22 cellular contexts compared by ENCODE assay signal in genomic region chr18:74733592-74733991, GRCh38.
"Had no signal": no experiment of that assay in that cellular context is flagged by ENCODE, and none has a peak within 500 bp of the region (broad histone marks: within the 10 kb centered on the region; RNA-seq: fewer than 3 reads in every experiment).

No MANE protein-coding gene starts in this region.

- H3K27me3 Mint-ChIP-seq: activated CD4-positive, alpha-beta memory T cell treated with anti-CD3 and anti-CD28 coated beads, Interleukin-2, amount 10 ng/mL, durations not matched to agents 7 days and 5 days; activated CD4-positive, alpha-beta T cell treated with anti-CD3 and anti-CD28 coated beads, Interleukin-2, amount 10 ng/mL, durations not matched to agents 24 days and 14 days; activated naive CD8-positive, alpha-beta T cell treated with anti-CD3 and anti-CD28 coated beads, Interleukin-2, amount 50 U/mL, for 24 hours; natural killer cell treated with Interleukin-12 subunit alpha and Interleukin-12 subunit beta and Interleukin-15 and Interleukin-18, amount 100 ng/mL, for 72 hours; T-cell had no signal

- H3K4me3 Mint-ChIP-seq: activated CD4-positive, alpha-beta memory T cell treated with anti-CD3 and anti-CD28 coated beads, Interleukin-2, amount 10 ng/mL, durations not matched to agents 7 days and 5 days; activated CD4-positive, alpha-beta T cell treated with anti-CD3 and anti-CD28 coated beads, Interleukin-2, amount 10 ng/mL, durations not matched to agents 24 days and 14 days; activated naive CD8-positive, alpha-beta T cell treated with anti-CD3 and anti-CD28 coated beads, Interleukin-2, amount 50 U/mL, for 24 hours; activated T-cell treated with anti-CD3 and anti-CD28 coated beads, Interleukin-2, amount 50 U/mL, for 72 hours; natural killer cell treated with Interleukin-12 subunit alpha and Interleukin-12 subunit beta and Interleukin-15 and Interleukin-18, amount 100 ng/mL, for 72 hours; T-cell; T-helper 2 cell treated with Interferon-gamma antibody and Interleukin-4, amounts not matched to agents 5 μg/mL and 100 μg/mL, for 36 hours had no signal

- H3K27ac Mint-ChIP-seq: activated CD4-positive, alpha-beta memory T cell treated with anti-CD3 and anti-CD28 coated beads, Interleukin-2, amount 10 ng/mL, durations not matched to agents 7 days and 5 days; activated CD4-positive, alpha-beta T cell treated with anti-CD3 and anti-CD28 coated beads, Interleukin-2, amount 10 ng/mL, durations not matched to agents 24 days and 14 days; activated naive CD8-positive, alpha-beta T cell treated with anti-CD3 and anti-CD28 coated beads, Interleukin-2, amount 50 U/mL, for 24 hours; natural killer cell treated with Interleukin-12 subunit alpha and Interleukin-12 subunit beta and Interleukin-15 and Interleukin-18, amount 100 ng/mL, for 72 hours; T-cell; T-helper 2 cell treated with Interferon-gamma antibody and Interleukin-4, amounts not matched to agents 5 μg/mL and 100 μg/mL, for 36 hours had no signal

- H3K36me3 Mint-ChIP-seq: natural killer cell treated with Interleukin-12 subunit alpha and Interleukin-12 subunit beta and Interleukin-15 and Interleukin-18, amount 100 ng/mL, for 72 hours had no signal

- H3K27ac ChIP-seq: cardiac muscle cell, heart right ventricle, sigmoid colon, spleen, thoracic aorta, upper lobe of left lung, VCaP had no signal

- ATAC-seq: activated CD4-positive, CD25-positive, alpha-beta regulatory T cell treated with anti-CD3 and anti-CD28 coated beads, Interleukin-2, amount 50 U/mL, for 24 hours; activated naive CD8-positive, alpha-beta T cell treated with anti-CD3 and anti-CD28 coated beads, Interleukin-2, amount 50 U/mL, for 24 hours; activated T-cell treated with anti-CD3 and anti-CD28 coated beads, Interleukin-2, amount 50 U/mL, for 72 hours; heart right ventricle; natural killer cell treated with Interleukin-12 subunit alpha and Interleukin-12 subunit beta and Interleukin-15 and Interleukin-18, amount 100 ng/mL, for 72 hours; T-cell had no signal

- H3K4me1 Mint-ChIP-seq: activated CD4-positive, alpha-beta memory T cell treated with anti-CD3 and anti-CD28 coated beads, Interleukin-2, amount 10 ng/mL, durations not matched to agents 7 days and 5 days; activated CD4-positive, alpha-beta T cell treated with anti-CD3 and anti-CD28 coated beads, Interleukin-2, amount 10 ng/mL, durations not matched to agents 24 days and 14 days; activated naive CD8-positive, alpha-beta T cell treated with anti-CD3 and anti-CD28 coated beads, Interleukin-2, amount 50 U/mL, for 24 hours had no signal

- DNase-seq: activated CD4-positive, alpha-beta memory T cell treated with anti-CD3 and anti-CD28 coated beads, Interleukin-2, amount 10 ng/mL, durations not matched to agents 7 days and 5 days; activated CD4-positive, alpha-beta T cell treated with anti-CD3 and anti-CD28 coated beads, Interleukin-2, amount 10 ng/mL, durations not matched to agents 24 days and 14 days; activated gamma-delta T cell; activated naive CD4-positive, alpha-beta T cell treated with anti-CD3 and anti-CD28 coated beads, Interleukin-2, amount 50 U/mL, for 16 hours; activated naive CD8-positive, alpha-beta T cell treated with anti-CD3 and anti-CD28 coated beads, Interleukin-2, amount 50 U/mL, for 24 hours; activated T-cell treated with anti-CD3 and anti-CD28 coated beads, Interleukin-2, amount 50 U/mL, for 72 hours; foreskin fibroblast; heart right ventricle; nucleus accumbens; sigmoid colon; spleen; stimulated activated CD4-positive, alpha-beta T cell treated with anti-CD3 and anti-CD28 coated beads, Interleukin-4, amount 100 ng/mL, for 1 hour; stimulated activated naive CD4-positive, alpha-beta T cell treated with Interleukin-2 at 50 U/mL for 16 hours; T-cell had no signal

- H3K4me1 ChIP-seq: heart right ventricle, sigmoid colon, spleen, upper lobe of left lung had no signal

- H3K27me3 ChIP-seq: cardiac muscle cell, heart right ventricle, sigmoid colon, spleen, upper lobe of left lung had no signal

- H3K9me3 ChIP-seq: heart right ventricle, sigmoid colon, spleen, thoracic aorta, upper lobe of left lung had no signal

- H3K36me3 ChIP-seq: cardiac muscle cell, sigmoid colon, thoracic aorta, upper lobe of left lung had no signal

- H3K9me3 Mint-ChIP-seq: activated CD4-positive, alpha-beta memory T cell treated with anti-CD3 and anti-CD28 coated beads, Interleukin-2, amount 10 ng/mL, durations not matched to agents 7 days and 5 days; activated CD4-positive, alpha-beta T cell treated with anti-CD3 and anti-CD28 coated beads, Interleukin-2, amount 10 ng/mL, durations not matched to agents 24 days and 14 days; activated naive CD8-positive, alpha-beta T cell treated with anti-CD3 and anti-CD28 coated beads, Interleukin-2, amount 50 U/mL, for 24 hours; activated T-cell treated with anti-CD3 and anti-CD28 coated beads, Interleukin-2, amount 50 U/mL, for 72 hours; natural killer cell treated with Interleukin-12 subunit alpha and Interleukin-12 subunit beta and Interleukin-15 and Interleukin-18, amount 100 ng/mL, for 72 hours; T-cell; T-helper 2 cell treated with Interferon-gamma antibody and Interleukin-4, amounts not matched to agents 5 μg/mL and 100 μg/mL, for 36 hours had no signal

- FAIRE-seq: endometrium had no signal

- H3K4me3 ChIP-seq: cardiac muscle cell, heart right ventricle, sigmoid colon, spleen, thoracic aorta, upper lobe of left lung had no signal
